ENCODE assay signal across 15 cellular contexts in the genomic region with DNA sequence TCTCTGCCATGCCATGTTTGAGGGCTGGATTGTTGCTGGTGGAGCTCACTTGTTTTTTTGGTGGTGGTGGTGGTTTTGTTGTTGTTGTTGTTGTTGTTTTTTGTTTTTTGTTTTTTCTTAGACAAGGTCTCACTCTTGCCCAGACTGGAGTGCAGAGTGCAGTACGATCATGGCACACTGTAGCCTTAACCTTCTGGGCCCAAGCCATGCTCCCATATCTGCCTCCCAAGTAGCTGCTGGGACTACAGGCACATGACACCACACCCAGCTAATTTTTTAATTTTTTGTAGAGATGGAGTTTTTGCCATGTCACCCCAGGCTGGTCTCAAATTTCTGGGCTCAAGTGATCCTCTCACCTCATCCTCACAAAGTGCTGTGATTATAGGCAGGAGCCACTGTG. TPM values are rescaled to one million over a fixed set of nuclear protein-coding genes. Genes with fewer than 3 reads are reported as not detected.
DNase-seq lines count a peak whose midpoint lies in the region; ATAC-seq, FAIRE-seq and TF ChIP-seq lines count a peak whose summit lies in the region.
"Had no signal": no experiment of that assay in that cellular context is flagged by ENCODE, and none has a peak within 500 bp of the region (broad histone marks: within the 10 kb centered on the region; RNA-seq: fewer than 3 reads in every experiment).

No MANE protein-coding gene starts in this region.

- H3K27me3 ChIP-seq in DND-41 (ENCODE audit: insufficient read depth, low read length, poor library complexity) (no peaks in the 10 kb centered on the region), OCI-LY3 (ENCODE audit: low read depth, low read length) (no peaks in the 10 kb centered on the region), gastrocnemius medialis (no peaks in the 10 kb centered on the region)
- no peaks in the 10 kb centered on the region for H3K27me3 ChIP-seq in CD4-positive, alpha-beta memory T cell (ENCODE audit: insufficient read depth, low read length)

- in situ Hi-C loops in gastrocnemius medialis (cut with MboI; ENCODE audit: low sequenced_read_pairs in 4 of 4): loop anchor here (5.0 to 10.0 kb wide), 2 partner anchors 156 to 158 kb away; no protein-coding TSS in a partner anchor

- DNase-seq in DND-41: no peak
- DNase-seq in glutamatergic neuron: no peak
- DNase-seq in gastrocnemius medialis: no peak
- DNase-seq in cerebellum (ENCODE audit: low spot score): no peak
- DNase-seq in CD4-positive, alpha-beta memory T cell: no peak
- no peak for DNase-seq in GM12891 (ENCODE audit: insufficient read length, low spot score)
- DNase-seq: cortex of kidney had no signal

- H4K20me1 ChIP-seq in DND-41 (ENCODE audit: insufficient read depth, low read length) (0 out of 2 replicates have a peak, but pooled peaks cover 3% of the 10 kb centered on the region), OCI-LY3 (ENCODE audit: insufficient read depth, low read length) (0 out of 2 replicates have a peak, but pooled peaks cover 3% of the 10 kb centered on the region)

- H3K4me3 Mint-ChIP-seq in glutamatergic neuron (ENCODE audit: unreplicated experiment): peak overlapping the region; percentile 10
- H3K4me3 Mint-ChIP-seq in CD4-positive, alpha-beta memory T cell: no peak overlapping the region
- H3K4me3 Mint-ChIP-seq: activated CD4-positive, alpha-beta memory T cell treated with anti-CD3 and anti-CD28 coated beads, Interleukin-2, amount 10 ng/mL, durations not matched to agents 7 days and 5 days; activated T-cell treated with anti-CD3 and anti-CD28 coated beads, Interleukin-2, amount 50 U/mL, for 24 hours; stimulated activated naive B cell treated with anti-CD40 and anti-IgM and Interleukin-4, amounts not matched to agents 10 μg/mL and 1 μg/mL and 100 μg/mL, for 72 hours had no signal

- CTCF ChIA-PET in CD4-positive, alpha-beta memory T cell (lab: Charles Lee; ENCODE audit: partially characterized antibody): interaction anchor here (0.7 to 9.7 kb wide), 21 partner anchors 13 to 405 kb away, joined by 3 to 302 read pairs (median 5); no protein-coding TSS in a partner anchor

- H3K4me1 Mint-ChIP-seq in glutamatergic neuron (ENCODE audit: low read depth, unreplicated experiment): peaks cover 24% of the 10 kb centered on the region
- peaks cover 3 to 14% (median 12%) of the 10 kb centered on the region in 4 donors for H3K4me1 Mint-ChIP-seq in CD4-positive, alpha-beta memory T cell

- ATAC-seq in DND-41 (ENCODE audit: insufficient read depth, low read depth): no peak
- peak in 1 of 2 donors; percentile 35 for ATAC-seq in gastrocnemius medialis

- H3K4me1 ChIP-seq in DND-41 (ENCODE audit: insufficient read depth, low read length) (no peaks in the 10 kb centered on the region), OCI-LY3 (ENCODE audit: low read length) (peaks cover 31% of the 10 kb centered on the region), gastrocnemius medialis (peaks cover 8 to 15% of the 10 kb centered on the region in 2 donors)
- H3K4me1 ChIP-seq in CD4-positive, alpha-beta memory T cell (ENCODE audit: insufficient read depth, low read length): no peaks in the 10 kb centered on the region

- H3K27ac ChIP-seq in DND-41 (ENCODE audit: low read length): peak overlapping the region; percentile 34; the same call in 1 of the 2 replicates
- peak overlapping the region; percentile 86 for H3K27ac ChIP-seq in OCI-LY3 (ENCODE audit: low read length)
- peak overlapping the region in 3 of 4 donors; percentile 28 to 55 (median 37) for H3K27ac ChIP-seq in gastrocnemius medialis
- H3K27ac ChIP-seq in CD4-positive, alpha-beta memory T cell (ENCODE audit: low read depth, low read length): no peak overlapping the region

- TF ChIP-seq POLR2A in gastrocnemius medialis (IDR thresholded peaks at IDR 0.05) (no peak), GM12891 (IDR thresholded peaks at IDR 0.05; ENCODE audit: low read depth, low read length) (no peak)

- H3K27me3 Mint-ChIP-seq in glutamatergic neuron (ENCODE audit: unreplicated experiment): no peaks in the 10 kb centered on the region
- no peaks in the 10 kb centered on the region for H3K27me3 Mint-ChIP-seq in CD4-positive, alpha-beta memory T cell
- H3K27me3 Mint-ChIP-seq: activated B cell treated with CpG ODN at 0.5 μM for 24 hours; activated CD4-positive, alpha-beta memory T cell treated with anti-CD3 and anti-CD28 coated beads, Interleukin-2, amount 10 ng/mL, durations not matched to agents 7 days and 5 days; activated T-cell treated with anti-CD3 and anti-CD28 coated beads, Interleukin-2, amount 50 U/mL, for 24 hours; naive B cell; stimulated activated naive B cell treated with anti-CD40 and anti-IgM and Interleukin-4, amounts not matched to agents 10 μg/mL and 1 μg/mL and 100 μg/mL, for 72 hours had no signal

- no peaks in the 10 kb centered on the region for H3K36me3 Mint-ChIP-seq in glutamatergic neuron (ENCODE audit: unreplicated experiment)
- H3K36me3 Mint-ChIP-seq in CD4-positive, alpha-beta memory T cell: peaks cover 56 to 76% of the 10 kb centered on the region in 2 donors

- no peaks in the 10 kb centered on the region for H3K9me3 Mint-ChIP-seq in glutamatergic neuron (ENCODE audit: unreplicated experiment)
- no peaks in the 10 kb centered on the region for H3K9me3 Mint-ChIP-seq in CD4-positive, alpha-beta memory T cell
- H3K9me3 Mint-ChIP-seq: activated B cell treated with CpG ODN at 0.5 μM for 24 hours; activated CD4-positive, alpha-beta memory T cell treated with anti-CD3 and anti-CD28 coated beads, Interleukin-2, amount 10 ng/mL, durations not matched to agents 7 days and 5 days; activated T-cell treated with anti-CD3 and anti-CD28 coated beads, Interleukin-2, amount 50 U/mL, for 24 hours; naive B cell; stimulated activated naive B cell treated with anti-CD40 and anti-IgM and Interleukin-4, amounts not matched to agents 10 μg/mL and 1 μg/mL and 100 μg/mL, for 72 hours had no signal

- H3K4me3 ChIP-seq in DND-41 (ENCODE audit: low read depth in 1 of 2, low read length in 2 of 2) (no peak overlapping the region), OCI-LY3 (ENCODE audit: low read length) (no peak overlapping the region), gastrocnemius medialis (no peak overlapping the region)
- H3K4me3 ChIP-seq in CD4-positive, alpha-beta memory T cell (ENCODE audit: low read length in 2 of 2): no peak overlapping the region
- H3K4me3 ChIP-seq: GM12878 had no signal

- H3K27ac Mint-ChIP-seq in glutamatergic neuron (ENCODE audit: unreplicated experiment): peak overlapping the region; percentile 74
- H3K27ac Mint-ChIP-seq in CD4-positive, alpha-beta memory T cell: peak overlapping the region in 1 of 7 donors; percentile 80
- H3K27ac Mint-ChIP-seq: activated CD4-positive, alpha-beta memory T cell treated with anti-CD3 and anti-CD28 coated beads, Interleukin-2, amount 10 ng/mL, durations not matched to agents 7 days and 5 days; stimulated activated naive B cell treated with anti-CD40 and anti-IgM and Interleukin-4, amounts not matched to agents 10 μg/mL and 1 μg/mL and 100 μg/mL, for 72 hours had no signal

- H3K9ac ChIP-seq in DND-41 (ENCODE audit: low read depth, low read length): no peak overlapping the region
- no peak overlapping the region for H3K9ac ChIP-seq in OCI-LY3 (ENCODE audit: low read length)

- H2AFZ ChIP-seq in DND-41 (ENCODE audit: low read depth, low read length): no peak overlapping the region
- no peak overlapping the region for H2AFZ ChIP-seq in OCI-LY3 (ENCODE audit: low read depth, low read length)

- FAIRE-seq in GM12891 (lab: Jason Lieb, UNC): no peak
- FAIRE-seq: HTR-8/SVneo had no signal

- H3K9me3 ChIP-seq in DND-41 (ENCODE audit: insufficient read depth, low read length, severe bottlenecking): no peaks in the 10 kb centered on the region
- no peaks in the 10 kb centered on the region for H3K9me3 ChIP-seq in OCI-LY3 (ENCODE audit: insufficient read depth, low read length)
- H3K9me3 ChIP-seq in gastrocnemius medialis: no peaks in the 10 kb centered on the region
- H3K9me3 ChIP-seq in CD4-positive, alpha-beta memory T cell (ENCODE audit: control insufficient read depth in 1 of 2, low read length in 2 of 2): no peaks in the 10 kb centered on the region

- POLR2A ChIA-PET in CD4-positive, alpha-beta memory T cell (lab: Charles Lee; ENCODE audit: partially characterized antibody): interaction anchor here (0.6 to 2.4 kb wide), 8 partner anchors 54 to 157 kb away, joined by 3 to 18 read pairs (median 3); a partner anchor contains a TSS

- H3K4me2 ChIP-seq in DND-41 (ENCODE audit: insufficient read depth, low read length) (no peak overlapping the region), OCI-LY3 (ENCODE audit: low read length) (no peak overlapping the region)

- intact Hi-C loops in gastrocnemius medialis (cut with DNase I; ENCODE audit: low total_unique reads): loop anchor here (1.0 kb wide), 1 partner anchor 157 kb away; no protein-coding TSS in a partner anchor
- intact Hi-C loops in CD4-positive, alpha-beta memory T cell (cut with micrococcal nuclease): loop anchor here (1.0 to 10.0 kb wide), 4 partner anchors 56 to 157 kb away; no protein-coding TSS in a partner anchor

- no peak for TF ChIP-seq CTCF in DND-41 (IDR thresholded peaks at IDR 0.05; ENCODE audit: borderline replicate concordance, extremely low read depth, low read length, poor library complexity, severe bottlenecking)
- no peak for TF ChIP-seq CTCF in OCI-LY3 (IDR thresholded peaks at IDR 0.05; ENCODE audit: low read depth, low read length)
- no peak for TF ChIP-seq CTCF in glutamatergic neuron (IDR thresholded peaks at IDR 0.05; ENCODE audit: partially characterized antibody, unreplicated experiment)
- no peak for TF ChIP-seq CTCF in gastrocnemius medialis (IDR thresholded peaks at IDR 0.05 in 4 of 5, conservative IDR thresholded peaks at IDR 0.05 in 1 of 5)

- H3K36me3 ChIP-seq in DND-41 (ENCODE audit: insufficient read depth, low read length) (peaks cover 72% of the 10 kb centered on the region), OCI-LY3 (replicated peaks; ENCODE audit: low read depth, low read length) (peaks cover 49% of the 10 kb centered on the region), gastrocnemius medialis (peaks cover 0 to 34% of the 10 kb centered on the region in 2 donors)
- peaks cover 57% of the 10 kb centered on the region for H3K36me3 ChIP-seq in CD4-positive, alpha-beta memory T cell (ENCODE audit: insufficient read depth, low read length)

- H3K79me2 ChIP-seq in DND-41 (ENCODE audit: insufficient read depth, low read length) (0 out of 2 replicates have a peak, but pooled peaks cover 2% of the 10 kb centered on the region), OCI-LY3 (ENCODE audit: low read length) (peaks cover 4% of the 10 kb centered on the region; the same call in 1 of the 2 replicates)

TF ChIP-seq in GM12891, 5 proteins besides CTCF, POLR2A, EP300 and RAD21 (continues in another document):
- TF ChIP-seq SPI1 (IDR thresholded peaks at IDR 0.05; ENCODE audit: low read depth, low read length) (no peak), TAF1 (IDR thresholded peaks at IDR 0.05; ENCODE audit: low read depth, low read length) (no peak), POU2F2 (IDR thresholded peaks at IDR 0.05; ENCODE audit: low read depth, low read length) (no peak), PAX5 (IDR thresholded peaks at IDR 0.05; ENCODE audit: insufficient read depth, low read length, severe bottlenecking) (no peak)

RNA-seq across cellular contexts. Expression of a gene that starts 53.5 kb away (rescaled TPM):
- total RNA-seq in glutamatergic neuron (ENCODE audit: unreplicated experiment) (56.5 TPM), gastrocnemius medialis (10 to 100 TPM; 24.2 to 47.5 (median 29.9) TPM), cerebellum (26.2 TPM)
- total RNA-seq in CD4-positive, alpha-beta memory T cell: 10 to 100 TPM; 72.1 to 79.5 TPM
- polyA plus RNA-seq in CD4-positive, alpha-beta memory T cell: 10 to 100 TPM in 1 of 2 donors, 1 to 10 TPM in 1; 6.6 to 22.3 TPM
- 21.0 TPM for polyA plus RNA-seq in GM12891 (2012; ENCODE audit: low read depth, missing spikeins)
